1 cellular context compared by ENCODE assay signal in the genomic region with DNA sequence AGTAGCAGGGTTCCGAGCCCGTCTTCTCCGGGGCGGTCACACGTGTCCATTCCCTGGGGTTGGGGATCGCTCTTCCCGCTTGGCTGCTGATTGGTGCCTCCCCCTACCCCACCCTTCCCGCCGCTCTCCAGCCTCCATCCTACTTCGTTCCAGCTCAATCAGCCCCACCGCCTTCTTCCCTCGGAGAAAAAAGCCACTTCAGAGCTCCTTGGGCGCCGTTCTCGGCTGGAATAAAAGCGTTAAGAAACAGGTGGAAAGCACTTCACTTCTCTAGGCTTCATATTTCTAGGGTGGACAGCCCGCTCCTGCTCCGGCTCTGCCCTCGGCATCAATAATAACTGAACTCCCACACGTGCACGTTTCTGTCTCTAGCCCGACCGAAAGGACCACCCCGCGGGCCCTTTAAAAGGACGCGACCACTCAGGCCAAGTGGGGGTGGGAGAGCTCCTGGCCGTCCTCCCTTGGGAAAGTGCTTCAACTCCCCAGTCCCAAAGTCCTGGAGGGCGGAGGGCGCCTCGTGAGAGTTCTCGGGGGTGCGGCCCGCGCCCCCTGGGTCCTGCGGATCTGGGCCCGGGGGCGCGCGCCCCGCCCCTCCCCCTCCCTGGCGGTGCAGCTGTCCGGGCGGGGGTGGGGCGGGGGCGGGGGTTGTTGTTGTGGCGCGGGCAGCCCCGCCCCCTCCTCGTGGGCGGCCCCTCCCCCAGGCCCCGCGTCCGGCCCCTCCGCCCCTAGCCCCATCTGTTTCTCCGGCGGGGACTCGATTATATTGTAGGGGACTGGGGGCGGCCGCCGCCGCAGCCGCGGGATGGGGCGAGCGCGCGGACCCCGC.
TF ChIP-seq lines count a peak whose summit lies in the region.

Gene CECR2 (plus strand): TSS at position 734 of the 826 bp plus-strand sequence. CDS start 324 bp downstream, outside the sequence.

TF ChIP-seq in K562, 482 proteins besides CTCF, POLR2A, EP300 and RAD21 (continued from another document and continues in another):
- TF ChIP-seq, protein P1, sequence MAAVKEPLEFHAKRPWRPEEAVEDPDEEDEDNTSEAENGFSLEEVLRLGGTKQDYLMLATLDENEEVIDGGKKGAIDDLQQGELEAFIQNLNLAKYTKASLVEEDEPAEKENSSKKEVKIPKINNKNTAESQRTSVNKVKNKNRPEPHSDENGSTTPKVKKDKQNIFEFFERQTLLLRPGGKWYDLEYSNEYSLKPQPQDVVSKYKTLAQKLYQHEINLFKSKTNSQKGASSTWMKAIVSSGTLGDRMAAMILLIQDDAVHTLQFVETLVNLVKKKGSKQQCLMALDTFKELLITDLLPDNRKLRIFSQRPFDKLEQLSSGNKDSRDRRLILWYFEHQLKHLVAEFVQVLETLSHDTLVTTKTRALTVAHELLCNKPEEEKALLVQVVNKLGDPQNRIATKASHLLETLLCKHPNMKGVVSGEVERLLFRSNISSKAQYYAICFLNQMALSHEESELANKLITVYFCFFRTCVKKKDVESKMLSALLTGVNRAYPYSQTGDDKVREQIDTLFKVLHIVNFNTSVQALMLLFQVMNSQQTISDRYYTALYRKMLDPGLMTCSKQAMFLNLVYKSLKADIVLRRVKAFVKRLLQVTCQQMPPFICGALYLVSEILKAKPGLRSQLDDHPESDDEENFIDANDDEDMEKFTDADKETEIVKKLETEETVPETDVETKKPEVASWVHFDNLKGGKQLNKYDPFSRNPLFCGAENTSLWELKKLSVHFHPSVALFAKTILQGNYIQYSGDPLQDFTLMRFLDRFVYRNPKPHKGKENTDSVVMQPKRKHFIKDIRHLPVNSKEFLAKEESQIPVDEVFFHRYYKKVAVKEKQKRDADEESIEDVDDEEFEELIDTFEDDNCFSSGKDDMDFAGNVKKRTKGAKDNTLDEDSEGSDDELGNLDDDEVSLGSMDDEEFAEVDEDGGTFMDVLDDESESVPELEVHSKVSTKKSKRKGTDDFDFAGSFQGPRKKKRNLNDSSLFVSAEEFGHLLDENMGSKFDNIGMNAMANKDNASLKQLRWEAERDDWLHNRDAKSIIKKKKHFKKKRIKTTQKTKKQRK (IDR thresholded peaks at IDR 0.05; ENCODE audit: borderline replicate concordance, low read depth, low read length) = no peak
- TF ChIP-seq, protein P2, sequence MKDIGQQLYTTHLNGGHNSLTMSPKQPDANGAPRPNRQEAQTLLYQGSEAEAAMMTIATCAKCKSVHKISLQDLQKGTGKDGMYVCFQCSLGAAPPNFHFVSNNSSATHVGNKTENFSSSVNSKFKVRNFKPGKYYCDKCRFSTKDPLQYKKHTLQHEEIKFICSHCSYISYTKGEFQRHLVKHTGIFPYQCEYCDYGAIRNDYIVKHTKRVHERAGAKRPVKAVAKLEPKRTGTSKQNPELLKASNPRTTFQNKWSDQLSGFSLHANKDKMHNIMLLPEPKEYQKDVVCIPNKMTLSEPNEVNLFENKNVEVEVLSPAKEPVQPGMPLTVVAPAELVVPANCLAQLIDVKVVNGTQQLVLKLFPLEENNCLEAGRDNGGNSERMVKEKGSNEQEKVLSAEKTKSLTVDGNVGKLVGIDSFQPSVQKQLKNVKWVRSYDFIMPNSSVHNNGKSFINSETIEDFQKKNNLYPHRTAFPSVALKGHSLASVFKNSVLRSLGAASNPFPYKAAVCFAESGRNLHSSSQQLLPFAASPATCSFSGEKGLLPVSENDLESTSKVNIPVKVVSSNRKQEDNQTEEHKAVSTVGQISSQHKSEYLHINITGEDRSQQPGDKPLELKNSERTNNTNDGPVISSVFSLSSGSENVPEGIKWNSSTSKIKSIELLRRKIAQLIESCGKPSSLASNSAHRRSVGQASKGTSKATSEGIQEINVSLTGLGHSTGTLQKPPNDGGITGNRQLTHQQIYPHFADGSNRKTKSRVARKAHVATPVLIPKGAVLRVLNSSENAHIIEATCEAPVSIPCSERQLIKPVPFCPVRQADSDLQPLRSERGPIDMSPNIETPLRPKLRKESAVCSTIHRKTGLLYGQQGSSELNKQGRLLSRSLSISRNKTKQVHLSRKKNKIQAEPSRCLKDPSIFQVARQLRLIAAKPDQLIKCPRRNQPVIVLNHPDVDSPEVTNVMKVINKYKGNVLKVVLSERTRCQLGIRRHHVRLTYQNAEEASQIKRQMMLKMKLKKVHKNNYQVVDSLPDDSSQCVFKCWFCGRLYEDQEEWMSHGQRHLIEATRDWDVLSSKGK (CRISPR knock-in tag; IDR thresholded peaks at IDR 0.05) = no peak
- TF ChIP-seq, protein P3, sequence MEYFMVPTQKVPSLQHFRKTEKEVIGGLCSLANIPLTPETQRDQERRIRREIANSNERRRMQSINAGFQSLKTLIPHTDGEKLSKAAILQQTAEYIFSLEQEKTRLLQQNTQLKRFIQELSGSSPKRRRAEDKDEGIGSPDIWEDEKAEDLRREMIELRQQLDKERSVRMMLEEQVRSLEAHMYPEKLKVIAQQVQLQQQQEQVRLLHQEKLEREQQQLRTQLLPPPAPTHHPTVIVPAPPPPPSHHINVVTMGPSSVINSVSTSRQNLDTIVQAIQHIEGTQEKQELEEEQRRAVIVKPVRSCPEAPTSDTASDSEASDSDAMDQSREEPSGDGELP (CRISPR knock-in tag; IDR thresholded peaks at IDR 0.05; ENCODE audit: borderline replicate concordance) = no peak
- TF ChIP-seq, protein P4, sequence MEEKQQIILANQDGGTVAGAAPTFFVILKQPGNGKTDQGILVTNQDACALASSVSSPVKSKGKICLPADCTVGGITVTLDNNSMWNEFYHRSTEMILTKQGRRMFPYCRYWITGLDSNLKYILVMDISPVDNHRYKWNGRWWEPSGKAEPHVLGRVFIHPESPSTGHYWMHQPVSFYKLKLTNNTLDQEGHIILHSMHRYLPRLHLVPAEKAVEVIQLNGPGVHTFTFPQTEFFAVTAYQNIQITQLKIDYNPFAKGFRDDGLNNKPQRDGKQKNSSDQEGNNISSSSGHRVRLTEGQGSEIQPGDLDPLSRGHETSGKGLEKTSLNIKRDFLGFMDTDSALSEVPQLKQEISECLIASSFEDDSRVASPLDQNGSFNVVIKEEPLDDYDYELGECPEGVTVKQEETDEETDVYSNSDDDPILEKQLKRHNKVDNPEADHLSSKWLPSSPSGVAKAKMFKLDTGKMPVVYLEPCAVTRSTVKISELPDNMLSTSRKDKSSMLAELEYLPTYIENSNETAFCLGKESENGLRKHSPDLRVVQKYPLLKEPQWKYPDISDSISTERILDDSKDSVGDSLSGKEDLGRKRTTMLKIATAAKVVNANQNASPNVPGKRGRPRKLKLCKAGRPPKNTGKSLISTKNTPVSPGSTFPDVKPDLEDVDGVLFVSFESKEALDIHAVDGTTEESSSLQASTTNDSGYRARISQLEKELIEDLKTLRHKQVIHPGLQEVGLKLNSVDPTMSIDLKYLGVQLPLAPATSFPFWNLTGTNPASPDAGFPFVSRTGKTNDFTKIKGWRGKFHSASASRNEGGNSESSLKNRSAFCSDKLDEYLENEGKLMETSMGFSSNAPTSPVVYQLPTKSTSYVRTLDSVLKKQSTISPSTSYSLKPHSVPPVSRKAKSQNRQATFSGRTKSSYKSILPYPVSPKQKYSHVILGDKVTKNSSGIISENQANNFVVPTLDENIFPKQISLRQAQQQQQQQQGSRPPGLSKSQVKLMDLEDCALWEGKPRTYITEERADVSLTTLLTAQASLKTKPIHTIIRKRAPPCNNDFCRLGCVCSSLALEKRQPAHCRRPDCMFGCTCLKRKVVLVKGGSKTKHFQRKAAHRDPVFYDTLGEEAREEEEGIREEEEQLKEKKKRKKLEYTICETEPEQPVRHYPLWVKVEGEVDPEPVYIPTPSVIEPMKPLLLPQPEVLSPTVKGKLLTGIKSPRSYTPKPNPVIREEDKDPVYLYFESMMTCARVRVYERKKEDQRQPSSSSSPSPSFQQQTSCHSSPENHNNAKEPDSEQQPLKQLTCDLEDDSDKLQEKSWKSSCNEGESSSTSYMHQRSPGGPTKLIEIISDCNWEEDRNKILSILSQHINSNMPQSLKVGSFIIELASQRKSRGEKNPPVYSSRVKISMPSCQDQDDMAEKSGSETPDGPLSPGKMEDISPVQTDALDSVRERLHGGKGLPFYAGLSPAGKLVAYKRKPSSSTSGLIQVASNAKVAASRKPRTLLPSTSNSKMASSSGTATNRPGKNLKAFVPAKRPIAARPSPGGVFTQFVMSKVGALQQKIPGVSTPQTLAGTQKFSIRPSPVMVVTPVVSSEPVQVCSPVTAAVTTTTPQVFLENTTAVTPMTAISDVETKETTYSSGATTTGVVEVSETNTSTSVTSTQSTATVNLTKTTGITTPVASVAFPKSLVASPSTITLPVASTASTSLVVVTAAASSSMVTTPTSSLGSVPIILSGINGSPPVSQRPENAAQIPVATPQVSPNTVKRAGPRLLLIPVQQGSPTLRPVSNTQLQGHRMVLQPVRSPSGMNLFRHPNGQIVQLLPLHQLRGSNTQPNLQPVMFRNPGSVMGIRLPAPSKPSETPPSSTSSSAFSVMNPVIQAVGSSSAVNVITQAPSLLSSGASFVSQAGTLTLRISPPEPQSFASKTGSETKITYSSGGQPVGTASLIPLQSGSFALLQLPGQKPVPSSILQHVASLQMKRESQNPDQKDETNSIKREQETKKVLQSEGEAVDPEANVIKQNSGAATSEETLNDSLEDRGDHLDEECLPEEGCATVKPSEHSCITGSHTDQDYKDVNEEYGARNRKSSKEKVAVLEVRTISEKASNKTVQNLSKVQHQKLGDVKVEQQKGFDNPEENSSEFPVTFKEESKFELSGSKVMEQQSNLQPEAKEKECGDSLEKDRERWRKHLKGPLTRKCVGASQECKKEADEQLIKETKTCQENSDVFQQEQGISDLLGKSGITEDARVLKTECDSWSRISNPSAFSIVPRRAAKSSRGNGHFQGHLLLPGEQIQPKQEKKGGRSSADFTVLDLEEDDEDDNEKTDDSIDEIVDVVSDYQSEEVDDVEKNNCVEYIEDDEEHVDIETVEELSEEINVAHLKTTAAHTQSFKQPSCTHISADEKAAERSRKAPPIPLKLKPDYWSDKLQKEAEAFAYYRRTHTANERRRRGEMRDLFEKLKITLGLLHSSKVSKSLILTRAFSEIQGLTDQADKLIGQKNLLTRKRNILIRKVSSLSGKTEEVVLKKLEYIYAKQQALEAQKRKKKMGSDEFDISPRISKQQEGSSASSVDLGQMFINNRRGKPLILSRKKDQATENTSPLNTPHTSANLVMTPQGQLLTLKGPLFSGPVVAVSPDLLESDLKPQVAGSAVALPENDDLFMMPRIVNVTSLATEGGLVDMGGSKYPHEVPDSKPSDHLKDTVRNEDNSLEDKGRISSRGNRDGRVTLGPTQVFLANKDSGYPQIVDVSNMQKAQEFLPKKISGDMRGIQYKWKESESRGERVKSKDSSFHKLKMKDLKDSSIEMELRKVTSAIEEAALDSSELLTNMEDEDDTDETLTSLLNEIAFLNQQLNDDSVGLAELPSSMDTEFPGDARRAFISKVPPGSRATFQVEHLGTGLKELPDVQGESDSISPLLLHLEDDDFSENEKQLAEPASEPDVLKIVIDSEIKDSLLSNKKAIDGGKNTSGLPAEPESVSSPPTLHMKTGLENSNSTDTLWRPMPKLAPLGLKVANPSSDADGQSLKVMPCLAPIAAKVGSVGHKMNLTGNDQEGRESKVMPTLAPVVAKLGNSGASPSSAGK (IDR thresholded peaks at IDR 0.05) = 0 out of 2 replicates have a peak, but pooled peaks have one; percentile 12
- TF ChIP-seq NR2F6 (CRISPR knock-in tag; IDR thresholded peaks at IDR 0.05) (no peak), ELF1 (tag; IDR thresholded peaks at IDR 0.05) (no peak), ZNF551 (CRISPR knock-in tag; IDR thresholded peaks at IDR 0.05) (no peak), NR3C1 (CRISPR knock-in tag; IDR thresholded peaks at IDR 0.05) (no peak), ZNF717 (CRISPR knock-in tag; IDR thresholded peaks at IDR 0.05) (no peak), ZFX (CRISPR knock-in tag; IDR thresholded peaks at IDR 0.05) (no peak), ZFP91 (CRISPR knock-in tag; IDR thresholded peaks at IDR 0.05) (peak; percentile 68; the same call in 1 of the 2 replicates), PCBP1 (IDR thresholded peaks at IDR 0.05; ENCODE audit: low read depth, low read length, poor library complexity, severe bottlenecking) (no peak), SOX6 (IDR thresholded peaks at IDR 0.05) (no peak), VEZF1 (CRISPR knock-in tag; IDR thresholded peaks at IDR 0.05) (peak; percentile 79), CBFA2T3 (IDR thresholded peaks at IDR 0.05) (no peak), CBFB (CRISPR knock-in tag; IDR thresholded peaks at IDR 0.05) (no peak), EHMT2 (IDR thresholded peaks at IDR 0.05) (no peak), JUND (IDR thresholded peaks at IDR 0.05; ENCODE audit: borderline replicate concordance, low read depth, low read length) (peak; percentile 54), JUND (tag; IDR thresholded peaks at IDR 0.05; ENCODE audit: borderline replicate concordance, low read depth, low read length) (no peak), ZNF143 (CRISPR knock-in tag; IDR thresholded peaks at IDR 0.05) (no peak), TEAD2 (tag; IDR thresholded peaks at IDR 0.05) (no peak), ZNF436 (CRISPR knock-in tag; IDR thresholded peaks at IDR 0.05) (no peak), ZNF24 (IDR thresholded peaks at IDR 0.05) (no peak)
- TF ChIP-seq, protein P5, sequence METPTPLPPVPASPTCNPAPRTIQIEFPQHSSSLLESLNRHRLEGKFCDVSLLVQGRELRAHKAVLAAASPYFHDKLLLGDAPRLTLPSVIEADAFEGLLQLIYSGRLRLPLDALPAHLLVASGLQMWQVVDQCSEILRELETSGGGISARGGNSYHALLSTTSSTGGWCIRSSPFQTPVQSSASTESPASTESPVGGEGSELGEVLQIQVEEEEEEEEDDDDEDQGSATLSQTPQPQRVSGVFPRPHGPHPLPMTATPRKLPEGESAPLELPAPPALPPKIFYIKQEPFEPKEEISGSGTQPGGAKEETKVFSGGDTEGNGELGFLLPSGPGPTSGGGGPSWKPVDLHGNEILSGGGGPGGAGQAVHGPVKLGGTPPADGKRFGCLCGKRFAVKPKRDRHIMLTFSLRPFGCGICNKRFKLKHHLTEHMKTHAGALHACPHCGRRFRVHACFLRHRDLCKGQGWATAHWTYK (CRISPR knock-in tag; IDR thresholded peaks at IDR 0.05) = no peak
